ENCODE assay signal across 25 cellular contexts in genomic region chr7:106180721-106181120, GRCh38.
DNase-seq lines count a peak whose midpoint lies in the region; ATAC-seq and TF ChIP-seq lines count a peak whose summit lies in the region.
"Had no signal": no experiment of that assay in that cellular context is flagged by ENCODE, and none has a peak within 500 bp of the region (broad histone marks: within the 10 kb centered on the region; RNA-seq: fewer than 3 reads in every experiment).

No MANE protein-coding gene starts in this region.

- no peak for TF ChIP-seq POLR2A in right lobe of liver (IDR thresholded peaks at IDR 0.05)

- H3K9me3 ChIP-seq in OCI-LY3 (ENCODE audit: insufficient read depth, low read length) = no peaks in the 10 kb centered on the region
- H3K9me3 ChIP-seq in right lobe of liver = no peaks in the 10 kb centered on the region
- no peaks in the 10 kb centered on the region for H3K9me3 ChIP-seq in left ventricle myocardium inferior (replicated peaks)
- H3K9me3 ChIP-seq: Peyer's patch, tibial artery had no signal

- H3K4me3 ChIP-seq in OCI-LY3 (ENCODE audit: low read length) (no peak overlapping the region), right lobe of liver (no peak overlapping the region), left ventricle myocardium inferior (no peak overlapping the region)
- H3K4me3 ChIP-seq: coronary artery, Peyer's patch, tibial artery had no signal

- ATAC-seq in right lobe of liver (no peak), HG02840 (IDR thresholded peaks at IDR 0.05; ENCODE audit: low FRiP score, unreplicated experiment) (no peak), HG02571 (IDR thresholded peaks at IDR 0.05; ENCODE audit: unreplicated experiment) (no peak)
- ATAC-seq: activated naive CD8-positive, alpha-beta T cell treated with anti-CD3 and anti-CD28 coated beads, Interleukin-2, amount 50 U/mL, for 24 hours; effector memory CD8-positive, alpha-beta T cell; left ventricle myocardium superior; naive thymus-derived CD4-positive, alpha-beta T cell had no signal

- H3K4me2 ChIP-seq in OCI-LY3 (ENCODE audit: low read length) = peak overlapping the region; percentile 92; the same call in 1 of the 2 replicates
- H3K4me2 ChIP-seq: KMS-11 had no signal

- no peaks in the 10 kb centered on the region for H3K79me2 ChIP-seq in OCI-LY3 (ENCODE audit: low read length)

- peaks cover 56% of the 10 kb centered on the region for H3K4me1 ChIP-seq in OCI-LY3 (ENCODE audit: low read length)
- peaks cover 0 to 61% (median 21%) of the 10 kb centered on the region in 4 donors for H3K4me1 ChIP-seq in right lobe of liver
- peaks cover 43% of the 10 kb centered on the region for H3K4me1 ChIP-seq in left ventricle myocardium inferior

- intact Hi-C loops in right lobe of liver (cut with DNase I) = no loop called here
- intact Hi-C loops in left ventricle myocardium inferior (cut with micrococcal nuclease) = loop anchor here (5.0 kb wide), 1 partner anchor 37 kb away; no protein-coding TSS in a partner anchor

- H3K27ac ChIP-seq in OCI-LY3 (ENCODE audit: low read length) = no peak overlapping the region
- H3K27ac ChIP-seq in right lobe of liver = peak overlapping the region; percentile 78 to 94 (median 90)
- H3K27ac ChIP-seq in left ventricle myocardium inferior (replicated peaks) = no peak overlapping the region
- H3K27ac ChIP-seq: coronary artery, KMS-11, Peyer's patch had no signal

- TF ChIP-seq CTCF in OCI-LY3 (IDR thresholded peaks at IDR 0.05; ENCODE audit: low read depth, low read length) (no peak), right lobe of liver (IDR thresholded peaks at IDR 0.05) (no peak), left ventricle myocardium inferior (IDR thresholded peaks at IDR 0.05; ENCODE audit: borderline replicate concordance) (no peak)

- H2AFZ ChIP-seq in OCI-LY3 (ENCODE audit: low read depth, low read length) = no peak overlapping the region

- H3K9ac ChIP-seq in OCI-LY3 (ENCODE audit: low read length) = no peak overlapping the region
- H3K9ac ChIP-seq: KMS-11 had no signal

- H3K27me3 ChIP-seq in OCI-LY3 (ENCODE audit: low read depth, low read length) = peaks cover 10% of the 10 kb centered on the region
- H3K27me3 ChIP-seq in right lobe of liver = no peaks in the 10 kb centered on the region
- H3K27me3 ChIP-seq in left ventricle myocardium inferior (ENCODE audit: low read depth) = no peaks in the 10 kb centered on the region
- H3K27me3 ChIP-seq: Peyer's patch, tibial artery had no signal

- H4K20me1 ChIP-seq in OCI-LY3 (ENCODE audit: insufficient read depth, low read length) = no peaks in the 10 kb centered on the region

- H3K36me3 ChIP-seq in OCI-LY3 (replicated peaks; ENCODE audit: low read depth, low read length) (no peaks in the 10 kb centered on the region), right lobe of liver (no peaks in the 10 kb centered on the region), left ventricle myocardium inferior (no peaks in the 10 kb centered on the region)
- H3K36me3 ChIP-seq: Peyer's patch, tibial artery had no signal

- 95% methylated on average over 6 of the region's 7 CpGs for WGBS in right lobe of liver (ENCODE audit: insufficient coverage, low coverage, low lambda C conversion rate, missing lambda C conversion rate)

- DNase-seq in COR-L47 (lab: John Stamatoyannopoulos, UW) (peak; percentile 69), NCI-H1417 treated with DMSO at 0.1 percent for 48 hours (lab: John Stamatoyannopoulos, UW) (peak; percentile 31), right lobe of liver (no peak), left ventricle myocardium inferior (no peak)
- DNase-seq: activated CD4-positive, alpha-beta memory T cell treated with anti-CD3 and anti-CD28 coated beads, Interleukin-2, amount 10 ng/mL, durations not matched to agents 7 days and 5 days; activated CD8-positive, alpha-beta memory T cell treated with anti-CD3 and anti-CD28 coated beads, Interleukin-2, amount 50 U/mL, for 4 hours; activated naive CD4-positive, alpha-beta T cell; activated naive CD8-positive, alpha-beta T cell treated with anti-CD3 and anti-CD28 coated beads, Interleukin-2, amount 50 U/mL, for 24 hours; DMS79 treated with DMSO at 0.1 percent for 48 hours; effector memory CD8-positive, alpha-beta T cell; erythroblast; left ventricle myocardium superior; midbrain; naive thymus-derived CD4-positive, alpha-beta T cell; NCI-H1436 treated with DMSO at 0.1 percent for 48 hours; NCI-H524 treated with DMSO at 0.1 percent for 48 hours; Peyer's patch; SHP77 treated with DMSO at 0.1 percent for 48 hours; stimulated activated CD4-positive, alpha-beta T cell treated with anti-CD3 and anti-CD28 coated beads, Interleukin-4, amount 100 ng/mL, for 24 hours; tibial artery had no signal

Comparison
In these comparisons a context has a peak if more than half of its experiments do, and no peak if none do; other contexts are left out.
1. DNase-seq: peak in COR-L47 (single experiment) and NCI-H1417 treated with DMSO at 0.1 percent for 48 hours (single experiment); none in right lobe of liver (0 of 3) and left ventricle myocardium inferior (single experiment).
2. H3K27ac ChIP-seq: peak in right lobe of liver (3 of 3); none in OCI-LY3 (single experiment) and left ventricle myocardium inferior (single experiment).